Comparison of ENCODE assay signal across 29 cellular contexts in the genomic region with DNA sequence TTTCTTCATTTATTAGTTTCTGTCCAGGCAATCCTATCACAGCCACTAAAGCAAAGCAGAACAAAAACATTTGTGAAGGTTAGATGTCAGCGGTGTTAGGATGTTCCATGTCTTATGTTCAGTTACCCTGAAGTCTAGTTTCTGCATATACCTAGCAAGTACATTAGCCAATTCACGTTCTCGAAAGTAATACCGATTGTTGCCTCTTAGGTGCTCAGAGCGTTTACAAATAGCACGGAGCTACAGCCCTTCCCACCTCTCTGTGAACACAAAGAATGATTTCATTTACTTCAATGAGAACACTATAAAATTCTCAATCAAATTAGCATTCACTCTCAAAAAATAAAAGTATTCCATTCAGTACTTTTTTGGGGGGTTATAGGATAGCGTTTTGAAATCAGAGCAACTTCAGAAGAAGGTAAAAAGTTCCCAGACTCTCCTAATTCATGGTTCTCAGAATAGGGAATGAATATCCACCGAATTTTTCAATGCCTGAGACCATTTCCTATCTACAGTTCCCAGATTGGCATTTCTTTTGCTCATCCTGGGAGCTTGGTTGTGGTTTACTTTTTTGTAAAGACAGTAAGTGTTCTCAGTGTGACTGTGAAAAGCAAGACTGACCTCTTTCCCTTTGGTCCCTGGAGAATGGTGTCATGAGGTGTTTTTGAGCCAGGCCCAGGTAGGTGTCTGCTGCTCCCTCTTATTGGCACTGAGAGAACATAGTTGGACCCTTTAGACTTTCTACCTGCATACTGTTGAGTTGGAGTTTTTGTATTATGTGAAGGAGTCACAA.
A peak's percentile ranks its signal among the peaks of the same experiment; 100 is the strongest.
DNase-seq lines count a peak whose midpoint lies in the region; ATAC-seq and TF ChIP-seq lines count a peak whose summit lies in the region.
"Had no signal": no experiment of that assay in that cellular context is flagged by ENCODE, and none has a peak within 500 bp of the region (broad histone marks: within the 10 kb centered on the region; RNA-seq: fewer than 3 reads in every experiment).

No MANE protein-coding gene starts in this region.

- H3K4me3 ChIP-seq in tibial artery (no peak overlapping the region), tibial nerve (no peak overlapping the region)
- H3K4me3 ChIP-seq: adrenal gland, body of pancreas, heart right ventricle, right lobe of liver, spleen, upper lobe of left lung had no signal

- TF ChIP-seq EP300 in tibial nerve (IDR thresholded peaks at IDR 0.05): no peak

- peak overlapping the region; percentile 12 for H3K27ac Mint-ChIP-seq in activated T-cell treated with anti-CD3 and anti-CD28 coated beads, Interleukin-2, amount 50 U/mL, for 24 hours
- H3K27ac Mint-ChIP-seq: activated CD4-positive, alpha-beta T cell treated with anti-CD3 and anti-CD28 coated beads for 36 hours; progenitor cell of endocrine pancreas had no signal

- peaks cover 5% of the 10 kb centered on the region for H3K36me3 Mint-ChIP-seq in activated T-cell treated with anti-CD3 and anti-CD28 coated beads, Interleukin-2, amount 50 U/mL, for 24 hours (ENCODE audit: low read depth)

- H3K4me1 ChIP-seq in tibial artery (peaks cover 0 to 77% (median 29%) of the 10 kb centered on the region in 4 donors), tibial nerve (peaks cover 0 to 66% (median 7%) of the 10 kb centered on the region in 4 donors)
- H3K4me1 ChIP-seq: right lobe of liver had no signal

- no peaks in the 10 kb centered on the region for H3K27me3 ChIP-seq in tibial artery
- no peaks in the 10 kb centered on the region for H3K27me3 ChIP-seq in tibial nerve
- H3K27me3 ChIP-seq: adrenal gland, body of pancreas, heart right ventricle, right lobe of liver, spleen, upper lobe of left lung had no signal

- H3K4me1 Mint-ChIP-seq in activated T-cell treated with anti-CD3 and anti-CD28 coated beads, Interleukin-2, amount 50 U/mL, for 24 hours (ENCODE audit: low read depth): peaks cover 13% of the 10 kb centered on the region

- TF ChIP-seq POLR2A in tibial nerve (IDR thresholded peaks at IDR 0.05): no peak

- H3K9me3 ChIP-seq in tibial artery (no peaks in the 10 kb centered on the region), tibial nerve (no peaks in the 10 kb centered on the region)
- H3K9me3 ChIP-seq: adrenal gland, body of pancreas, heart right ventricle, right lobe of liver, spleen, upper lobe of left lung had no signal

- no peak for TF ChIP-seq CTCF in tibial artery (IDR thresholded peaks at IDR 0.05)
- no peak for TF ChIP-seq CTCF in tibial nerve (IDR thresholded peaks at IDR 0.05)

- no peak for DNase-seq in activated T-cell treated with anti-CD3 and anti-CD28 coated beads, Interleukin-2, amount 50 U/mL, for 24 hours
- DNase-seq in activated T-cell treated with anti-CD3 and anti-CD28 coated beads, Interleukin-2, amount 50 U/mL, for 48 hours: no peak
- DNase-seq in caudate nucleus (lab: John Stamatoyannopoulos, UW) (no peak), tibial artery (no peak), ecto neural progenitor cell (ENCODE audit: low spot score) (no peak), tibial nerve (ENCODE audit: low spot score in 2 of 2) (no peak), HT-29 (ENCODE audit: low spot score) (no peak)
- DNase-seq: activated CD4-positive, alpha-beta T cell treated with anti-CD3 and anti-CD28 coated beads for 36 hours; activated CD8-positive, alpha-beta memory T cell treated with anti-CD3 and anti-CD28 coated beads for 24 hours; activated gamma-delta T cell treated with Interleukin-2 at 50 U/mL for 16 hours; adrenal gland; body of pancreas; cerebellar nuclear complex; DND-41; GF-D8; H9; heart right ventricle; left ventricle myocardium superior; MV-4-11; NCI-H1436 treated with DMSO at 0.1 percent for 48 hours; NCI-H446 treated with DMSO at 0.1 percent for 48 hours; NCI-H82; right lobe of liver; spleen; stimulated activated CD8-positive, alpha-beta memory T cell treated with anti-CD3 and anti-CD28 coated beads, Interleukin-4, amount 100 ng/mL, for 48 hours; SW 1271; upper lobe of left lung had no signal

- no peaks in the 10 kb centered on the region for H3K36me3 ChIP-seq in tibial artery
- no peaks in the 10 kb centered on the region for H3K36me3 ChIP-seq in tibial nerve
- H3K36me3 ChIP-seq: adrenal gland, heart right ventricle, right lobe of liver, spleen, upper lobe of left lung had no signal

- WGBS in tibial nerve, 2 donors: 68 to 72% methylated on average over 8 of the region's 8 CpGs

- H3K27ac ChIP-seq in caudate nucleus (ENCODE audit: low read depth, low read length) (peak overlapping the region; percentile 36), tibial artery (peak overlapping the region; percentile 40 to 49), tibial nerve (peak overlapping the region in 1 of 4 donors; percentile 54)
- H3K27ac ChIP-seq: adrenal gland, body of pancreas, heart right ventricle, right lobe of liver, upper lobe of left lung had no signal

- intact Hi-C loops in tibial artery (cut with DNase I; ENCODE audit: low total_unique reads): no loop called here

- H3K9me3 Mint-ChIP-seq in activated T-cell treated with anti-CD3 and anti-CD28 coated beads, Interleukin-2, amount 50 U/mL, for 24 hours: no peaks in the 10 kb centered on the region
- H3K9me3 Mint-ChIP-seq: H9 had no signal

- no peaks in the 10 kb centered on the region for H3K27me3 Mint-ChIP-seq in activated T-cell treated with anti-CD3 and anti-CD28 coated beads, Interleukin-2, amount 50 U/mL, for 24 hours
- H3K27me3 Mint-ChIP-seq: activated CD4-positive, alpha-beta T cell treated with anti-CD3 and anti-CD28 coated beads for 36 hours; progenitor cell of endocrine pancreas had no signal

- peak; percentile 66 for ATAC-seq in HG02610 (IDR thresholded peaks at IDR 0.05; ENCODE audit: unreplicated experiment)
- ATAC-seq: activated CD4-positive, alpha-beta T cell treated with anti-CD3 and anti-CD28 coated beads for 36 hours; body of pancreas; heart right ventricle; left ventricle myocardium superior had no signal

- H3K4me3 Mint-ChIP-seq in activated T-cell treated with anti-CD3 and anti-CD28 coated beads, Interleukin-2, amount 50 U/mL, for 24 hours: no peak overlapping the region
- H3K4me3 Mint-ChIP-seq: activated CD4-positive, alpha-beta T cell treated with anti-CD3 and anti-CD28 coated beads for 36 hours; H9 had no signal
